In genomic region chr3:20041197-20041780, GRCh38 we compare ENCODE assay signal across 7 cellular contexts. TPM values are rescaled to one million over a fixed set of nuclear protein-coding genes. Genes with fewer than 3 reads are reported as not detected.
DNase-seq lines count a peak whose midpoint lies in the region; ATAC-seq, FAIRE-seq and TF ChIP-seq lines count a peak whose summit lies in the region.

No MANE protein-coding gene starts in this region.

- H3K27me3 Mint-ChIP-seq in central memory CD8-positive, alpha-beta T cell = no peaks in the 10 kb centered on the region

- peaks cover 19% of the 10 kb centered on the region in 2 donors for H3K4me1 ChIP-seq in kidney (ENCODE audit: control insufficient read depth in 1 of 2, insufficient read depth in 1 of 2, low read depth in 1 of 2, low read length in 2 of 2)

- H3K4me3 Mint-ChIP-seq in central memory CD8-positive, alpha-beta T cell = peak overlapping the region; percentile 98

- H3K9ac ChIP-seq in kidney (ENCODE audit: low read length in 2 of 2) = peak overlapping the region; percentile 52 to 78

- no peaks in the 10 kb centered on the region for H3K9me3 Mint-ChIP-seq in central memory CD8-positive, alpha-beta T cell

- H3K36me3 ChIP-seq in kidney (ENCODE audit: control insufficient read depth in 1 of 2, insufficient read depth in 2 of 2, low read length in 2 of 2) = no peaks in the 10 kb centered on the region

- TF ChIP-seq CTCF in kidney (IDR thresholded peaks at IDR 0.05; ENCODE audit: borderline replicate concordance, extremely low read depth, insufficient read depth) = no peak

- H3K9me3 ChIP-seq in kidney (ENCODE audit: control insufficient read depth in 1 of 2, low read length in 2 of 2) = no peaks in the 10 kb centered on the region

- H3K4me1 Mint-ChIP-seq in central memory CD8-positive, alpha-beta T cell = peaks cover 44% of the 10 kb centered on the region

- peak; percentile 43 for ATAC-seq in GM18511 (IDR thresholded peaks at IDR 0.05; ENCODE audit: unreplicated experiment)
- peak; percentile 45 for ATAC-seq in HG02870 (IDR thresholded peaks at IDR 0.05; ENCODE audit: unreplicated experiment)
- ATAC-seq in central memory CD8-positive, alpha-beta T cell (replicated peaks; ENCODE audit: extremely low read depth, poor library complexity, severe bottlenecking) = peak; percentile 30

- H3K27ac ChIP-seq in kidney (ENCODE audit: low read depth in 2 of 2, low read length in 2 of 2) = peak overlapping the region; percentile 80 to 88

- FAIRE-seq in kidney (lab: Jason Lieb, UNC) = no peak

- peak overlapping the region; percentile 97 for H3K27ac Mint-ChIP-seq in central memory CD8-positive, alpha-beta T cell (ENCODE audit: low read depth)

- intact Hi-C loops in kidney (cut with DNase I) = no loop called here

- H3K36me3 Mint-ChIP-seq in central memory CD8-positive, alpha-beta T cell (ENCODE audit: insufficient read depth) = peaks cover 18% of the 10 kb centered on the region

- peak overlapping the region; percentile 78 to 82 for H3K4me3 ChIP-seq in kidney (ENCODE audit: low read length in 2 of 2)

- peak; percentile 56 for DNase-seq in NCI-H1694 treated with DMSO at 0.1 percent for 48 hours (lab: John Stamatoyannopoulos, UW)
- DNase-seq in activated CD4-positive, CD25-positive, alpha-beta regulatory T cell (lab: John Stamatoyannopoulos, UW) = peak; percentile 43 to 54 (median 48)
- DNase-seq in central memory CD8-positive, alpha-beta T cell (ENCODE audit: low spot score in 2 of 2) = peak; percentile 47 to 54
- peak; percentile 95 for DNase-seq in kidney
- DNase-seq in stimulated activated CD4-positive, alpha-beta T cell treated with anti-CD3 and anti-CD28 coated beads, Interleukin-15, amount 100 ng/mL, for 1 hour (ENCODE audit: low read depth in 1 of 2, low spot score in 1 of 2) = peak; percentile 47 to 53

RNA-seq across cellular contexts. Expression of gene KAT2B, which starts 1.0 kb away (rescaled TPM):
- 30.1 TPM for total RNA-seq in kidney
- 9.5 TPM for polyA plus RNA-seq in kidney (ENCODE audit: insufficient read depth, low read depth, low replicate concordance)

RNA-seq across cellular contexts. Expression of gene PP2D1, which starts 29.2 kb away (rescaled TPM):
- total RNA-seq in kidney = not detected
- not detected for polyA plus RNA-seq in kidney (ENCODE audit: insufficient read depth, low read depth, low replicate concordance)

Comparison
In these comparisons a context has a peak if more than half of its experiments do, and no peak if none do; other contexts are left out.
1. Peak in every context shown above with its lines: DNase-seq, ATAC-seq, H3K4me3 ChIP-seq and H3K27ac ChIP-seq.